In the genomic region with DNA sequence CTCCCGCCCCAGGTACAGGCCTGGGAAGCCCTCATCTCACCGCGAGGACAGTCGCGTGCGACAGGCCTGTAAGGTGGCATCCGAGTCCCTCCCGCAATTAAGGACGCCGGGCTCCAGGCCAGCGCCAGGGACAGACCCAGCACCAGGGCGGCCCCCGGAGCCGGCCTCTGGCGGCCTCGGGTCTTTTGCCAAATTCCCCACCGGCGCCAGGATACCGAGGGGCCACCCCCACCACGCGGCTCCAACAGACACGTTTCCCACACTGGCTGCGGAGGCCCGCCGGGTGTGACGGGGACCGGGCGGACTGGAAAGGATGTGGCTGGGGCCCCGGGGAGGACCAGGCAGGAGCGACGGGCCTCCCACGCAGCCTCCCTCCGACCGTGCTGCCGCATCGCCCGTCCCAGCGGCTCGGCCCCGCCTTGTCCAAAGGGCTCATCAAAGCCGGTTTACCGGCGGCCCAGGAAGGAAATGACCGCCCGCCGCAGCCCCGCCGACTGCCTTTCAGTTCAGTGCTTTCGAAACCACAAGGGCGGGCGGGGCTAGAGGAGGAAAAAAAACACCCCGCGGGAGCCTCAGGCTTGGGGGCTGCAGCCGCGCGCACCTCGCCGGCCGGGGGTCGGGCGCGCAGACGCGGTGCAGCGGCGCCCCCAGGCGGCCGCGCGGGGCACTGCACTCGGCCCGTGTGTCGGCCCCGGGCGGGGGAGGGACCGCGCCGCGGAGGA, we compare ENCODE assay signal across 1 cellular context.
TF ChIP-seq lines count a peak whose summit lies in the region.

No MANE protein-coding gene starts in this region.

TF ChIP-seq in K562, 482 proteins besides CTCF, POLR2A, EP300 and RAD21 (continued from another document and continues in another):
- TF ChIP-seq, protein P1, sequence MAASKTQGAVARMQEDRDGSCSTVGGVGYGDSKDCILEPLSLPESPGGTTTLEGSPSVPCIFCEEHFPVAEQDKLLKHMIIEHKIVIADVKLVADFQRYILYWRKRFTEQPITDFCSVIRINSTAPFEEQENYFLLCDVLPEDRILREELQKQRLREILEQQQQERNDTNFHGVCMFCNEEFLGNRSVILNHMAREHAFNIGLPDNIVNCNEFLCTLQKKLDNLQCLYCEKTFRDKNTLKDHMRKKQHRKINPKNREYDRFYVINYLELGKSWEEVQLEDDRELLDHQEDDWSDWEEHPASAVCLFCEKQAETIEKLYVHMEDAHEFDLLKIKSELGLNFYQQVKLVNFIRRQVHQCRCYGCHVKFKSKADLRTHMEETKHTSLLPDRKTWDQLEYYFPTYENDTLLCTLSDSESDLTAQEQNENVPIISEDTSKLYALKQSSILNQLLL (CRISPR knock-in tag; IDR thresholded peaks at IDR 0.05; ENCODE audit: borderline replicate concordance), result no peak
- TF ChIP-seq ADNP (tag; IDR thresholded peaks at IDR 0.05) (no peak), SREBF2 (CRISPR knock-in tag; IDR thresholded peaks at IDR 0.05) (no peak), MCM3 (IDR thresholded peaks at IDR 0.05) (no peak), RFX7 (CRISPR knock-in tag; IDR thresholded peaks at IDR 0.05) (no peak), ZNF354B (CRISPR knock-in tag; IDR thresholded peaks at IDR 0.05) (no peak), PHF21A (IDR thresholded peaks at IDR 0.05; ENCODE audit: borderline replicate concordance, low read depth) (0 out of 2 replicates have a peak, but pooled peaks have one; percentile 34), ZNF282 (CRISPR knock-in tag; IDR thresholded peaks at IDR 0.05) (no peak), GABPB1 (CRISPR knock-in tag; IDR thresholded peaks at IDR 0.05) (peak; percentile 56; the same call in 1 of the 2 replicates), DDX20 (tag; IDR thresholded peaks at IDR 0.05; ENCODE audit: low read depth) (no peak), ELF2 (CRISPR knock-in tag; IDR thresholded peaks at IDR 0.05) (no peak), FOXA1 (IDR thresholded peaks at IDR 0.05; ENCODE audit: borderline replicate concordance) (no peak), TAF1 (IDR thresholded peaks at IDR 0.05; ENCODE audit: control insufficient read depth, extremely low read depth, insufficient read depth, low read length, severe bottlenecking) (no peak), FOSL1 (tag; conservative IDR thresholded peaks at IDR 0.05) (peak; percentile 49; the same call in 1 of the 2 replicates), NFE2 (IDR thresholded peaks at IDR 0.05; ENCODE audit: low read depth) (no peak), ZNF24 (IDR thresholded peaks at IDR 0.05) (no peak), PRPF4 (IDR thresholded peaks at IDR 0.05; ENCODE audit: insufficient read depth, low read depth, low read length, poor library complexity, severe bottlenecking) (no peak), EZH2 (IDR thresholded peaks at IDR 0.05; ENCODE audit: borderline replicate concordance, low read depth, low read length) (no peak), MYNN (IDR thresholded peaks at IDR 0.05) (no peak), MYNN (CRISPR knock-in tag; IDR thresholded peaks at IDR 0.05) (no peak), PHF20 (IDR thresholded peaks at IDR 0.05; ENCODE audit: partially characterized antibody) (no peak), ZNF589 (CRISPR knock-in tag; IDR thresholded peaks at IDR 0.05; ENCODE audit: low read depth) (peak; percentile 92; the same call in 1 of the 2 replicates), GTF2E2 (tag; IDR thresholded peaks at IDR 0.05) (no peak), MTA1 (IDR thresholded peaks at IDR 0.05; ENCODE audit: borderline replicate concordance) (no peak), POU5F1 (IDR thresholded peaks at IDR 0.05; ENCODE audit: borderline replicate concordance, low read depth, low read length, partially characterized antibody) (no peak), NFIX (CRISPR knock-in tag; IDR thresholded peaks at IDR 0.05; ENCODE audit: low read depth) (no peak), MED1 (CRISPR knock-in tag; IDR thresholded peaks at IDR 0.05; ENCODE audit: borderline replicate concordance) (no peak), CAMTA2 (CRISPR knock-in tag; conservative IDR thresholded peaks at IDR 0.05) (no peak), ZNF586 (CRISPR knock-in tag; conservative IDR thresholded peaks at IDR 0.05) (no peak), PTRF (tag; IDR thresholded peaks at IDR 0.05) (no peak)
- TF ChIP-seq, protein P2, sequence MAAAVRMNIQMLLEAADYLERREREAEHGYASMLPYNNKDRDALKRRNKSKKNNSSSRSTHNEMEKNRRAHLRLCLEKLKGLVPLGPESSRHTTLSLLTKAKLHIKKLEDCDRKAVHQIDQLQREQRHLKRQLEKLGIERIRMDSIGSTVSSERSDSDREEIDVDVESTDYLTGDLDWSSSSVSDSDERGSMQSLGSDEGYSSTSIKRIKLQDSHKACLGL (CRISPR knock-in tag; IDR thresholded peaks at IDR 0.05; ENCODE audit: borderline replicate concordance, poor library complexity, severe bottlenecking), result no peak
- TF ChIP-seq, protein P3, sequence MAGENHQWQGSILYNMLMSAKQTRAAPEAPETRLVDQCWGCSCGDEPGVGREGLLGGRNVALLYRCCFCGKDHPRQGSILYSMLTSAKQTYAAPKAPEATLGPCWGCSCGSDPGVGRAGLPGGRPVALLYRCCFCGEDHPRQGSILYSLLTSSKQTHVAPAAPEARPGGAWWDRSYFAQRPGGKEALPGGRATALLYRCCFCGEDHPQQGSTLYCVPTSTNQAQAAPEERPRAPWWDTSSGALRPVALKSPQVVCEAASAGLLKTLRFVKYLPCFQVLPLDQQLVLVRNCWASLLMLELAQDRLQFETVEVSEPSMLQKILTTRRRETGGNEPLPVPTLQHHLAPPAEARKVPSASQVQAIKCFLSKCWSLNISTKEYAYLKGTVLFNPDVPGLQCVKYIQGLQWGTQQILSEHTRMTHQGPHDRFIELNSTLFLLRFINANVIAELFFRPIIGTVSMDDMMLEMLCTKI (IDR thresholded peaks at IDR 0.05; ENCODE audit: partially characterized antibody), result no peak
- TF ChIP-seq, protein P4, sequence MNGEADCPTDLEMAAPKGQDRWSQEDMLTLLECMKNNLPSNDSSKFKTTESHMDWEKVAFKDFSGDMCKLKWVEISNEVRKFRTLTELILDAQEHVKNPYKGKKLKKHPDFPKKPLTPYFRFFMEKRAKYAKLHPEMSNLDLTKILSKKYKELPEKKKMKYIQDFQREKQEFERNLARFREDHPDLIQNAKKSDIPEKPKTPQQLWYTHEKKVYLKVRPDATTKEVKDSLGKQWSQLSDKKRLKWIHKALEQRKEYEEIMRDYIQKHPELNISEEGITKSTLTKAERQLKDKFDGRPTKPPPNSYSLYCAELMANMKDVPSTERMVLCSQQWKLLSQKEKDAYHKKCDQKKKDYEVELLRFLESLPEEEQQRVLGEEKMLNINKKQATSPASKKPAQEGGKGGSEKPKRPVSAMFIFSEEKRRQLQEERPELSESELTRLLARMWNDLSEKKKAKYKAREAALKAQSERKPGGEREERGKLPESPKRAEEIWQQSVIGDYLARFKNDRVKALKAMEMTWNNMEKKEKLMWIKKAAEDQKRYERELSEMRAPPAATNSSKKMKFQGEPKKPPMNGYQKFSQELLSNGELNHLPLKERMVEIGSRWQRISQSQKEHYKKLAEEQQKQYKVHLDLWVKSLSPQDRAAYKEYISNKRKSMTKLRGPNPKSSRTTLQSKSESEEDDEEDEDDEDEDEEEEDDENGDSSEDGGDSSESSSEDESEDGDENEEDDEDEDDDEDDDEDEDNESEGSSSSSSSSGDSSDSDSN (IDR thresholded peaks at IDR 0.05; ENCODE audit: borderline replicate concordance in 1 of 2, low read depth in 2 of 2, low read length in 2 of 2), result peak; percentile 83 to 92; a peak in 3 of 4 replicates
- TF ChIP-seq, protein P5, sequence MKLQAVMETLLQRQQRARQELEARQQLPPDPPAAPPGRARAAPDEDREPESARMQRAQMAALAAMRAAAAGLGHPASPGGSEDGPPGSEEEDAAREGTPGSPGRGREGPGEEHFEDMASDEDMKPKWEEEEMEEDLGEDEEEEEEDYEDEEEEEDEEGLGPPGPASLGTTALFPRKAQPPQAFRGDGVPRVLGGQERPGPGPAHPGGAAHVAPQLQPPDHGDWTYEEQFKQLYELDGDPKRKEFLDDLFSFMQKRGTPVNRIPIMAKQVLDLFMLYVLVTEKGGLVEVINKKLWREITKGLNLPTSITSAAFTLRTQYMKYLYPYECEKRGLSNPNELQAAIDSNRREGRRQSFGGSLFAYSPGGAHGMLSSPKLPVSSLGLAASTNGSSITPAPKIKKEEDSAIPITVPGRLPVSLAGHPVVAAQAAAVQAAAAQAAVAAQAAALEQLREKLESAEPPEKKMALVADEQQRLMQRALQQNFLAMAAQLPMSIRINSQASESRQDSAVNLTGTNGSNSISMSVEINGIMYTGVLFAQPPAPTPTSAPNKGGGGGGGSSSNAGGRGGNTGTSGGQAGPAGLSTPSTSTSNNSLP (IDR thresholded peaks at IDR 0.05; ENCODE audit: borderline replicate concordance, low read depth, low read length), result no peak
- TF ChIP-seq, protein P6, sequence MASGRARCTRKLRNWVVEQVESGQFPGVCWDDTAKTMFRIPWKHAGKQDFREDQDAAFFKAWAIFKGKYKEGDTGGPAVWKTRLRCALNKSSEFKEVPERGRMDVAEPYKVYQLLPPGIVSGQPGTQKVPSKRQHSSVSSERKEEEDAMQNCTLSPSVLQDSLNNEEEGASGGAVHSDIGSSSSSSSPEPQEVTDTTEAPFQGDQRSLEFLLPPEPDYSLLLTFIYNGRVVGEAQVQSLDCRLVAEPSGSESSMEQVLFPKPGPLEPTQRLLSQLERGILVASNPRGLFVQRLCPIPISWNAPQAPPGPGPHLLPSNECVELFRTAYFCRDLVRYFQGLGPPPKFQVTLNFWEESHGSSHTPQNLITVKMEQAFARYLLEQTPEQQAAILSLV (tag; IDR thresholded peaks at IDR 0.05), result no peak
- TF ChIP-seq, protein P7, sequence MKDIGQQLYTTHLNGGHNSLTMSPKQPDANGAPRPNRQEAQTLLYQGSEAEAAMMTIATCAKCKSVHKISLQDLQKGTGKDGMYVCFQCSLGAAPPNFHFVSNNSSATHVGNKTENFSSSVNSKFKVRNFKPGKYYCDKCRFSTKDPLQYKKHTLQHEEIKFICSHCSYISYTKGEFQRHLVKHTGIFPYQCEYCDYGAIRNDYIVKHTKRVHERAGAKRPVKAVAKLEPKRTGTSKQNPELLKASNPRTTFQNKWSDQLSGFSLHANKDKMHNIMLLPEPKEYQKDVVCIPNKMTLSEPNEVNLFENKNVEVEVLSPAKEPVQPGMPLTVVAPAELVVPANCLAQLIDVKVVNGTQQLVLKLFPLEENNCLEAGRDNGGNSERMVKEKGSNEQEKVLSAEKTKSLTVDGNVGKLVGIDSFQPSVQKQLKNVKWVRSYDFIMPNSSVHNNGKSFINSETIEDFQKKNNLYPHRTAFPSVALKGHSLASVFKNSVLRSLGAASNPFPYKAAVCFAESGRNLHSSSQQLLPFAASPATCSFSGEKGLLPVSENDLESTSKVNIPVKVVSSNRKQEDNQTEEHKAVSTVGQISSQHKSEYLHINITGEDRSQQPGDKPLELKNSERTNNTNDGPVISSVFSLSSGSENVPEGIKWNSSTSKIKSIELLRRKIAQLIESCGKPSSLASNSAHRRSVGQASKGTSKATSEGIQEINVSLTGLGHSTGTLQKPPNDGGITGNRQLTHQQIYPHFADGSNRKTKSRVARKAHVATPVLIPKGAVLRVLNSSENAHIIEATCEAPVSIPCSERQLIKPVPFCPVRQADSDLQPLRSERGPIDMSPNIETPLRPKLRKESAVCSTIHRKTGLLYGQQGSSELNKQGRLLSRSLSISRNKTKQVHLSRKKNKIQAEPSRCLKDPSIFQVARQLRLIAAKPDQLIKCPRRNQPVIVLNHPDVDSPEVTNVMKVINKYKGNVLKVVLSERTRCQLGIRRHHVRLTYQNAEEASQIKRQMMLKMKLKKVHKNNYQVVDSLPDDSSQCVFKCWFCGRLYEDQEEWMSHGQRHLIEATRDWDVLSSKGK (CRISPR knock-in tag; IDR thresholded peaks at IDR 0.05), result no peak
- TF ChIP-seq, protein P8, sequence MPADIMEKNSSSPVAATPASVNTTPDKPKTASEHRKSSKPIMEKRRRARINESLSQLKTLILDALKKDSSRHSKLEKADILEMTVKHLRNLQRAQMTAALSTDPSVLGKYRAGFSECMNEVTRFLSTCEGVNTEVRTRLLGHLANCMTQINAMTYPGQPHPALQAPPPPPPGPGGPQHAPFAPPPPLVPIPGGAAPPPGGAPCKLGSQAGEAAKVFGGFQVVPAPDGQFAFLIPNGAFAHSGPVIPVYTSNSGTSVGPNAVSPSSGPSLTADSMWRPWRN (IDR thresholded peaks at IDR 0.05; ENCODE audit: low read depth), result no peak
- TF ChIP-seq, protein P9, sequence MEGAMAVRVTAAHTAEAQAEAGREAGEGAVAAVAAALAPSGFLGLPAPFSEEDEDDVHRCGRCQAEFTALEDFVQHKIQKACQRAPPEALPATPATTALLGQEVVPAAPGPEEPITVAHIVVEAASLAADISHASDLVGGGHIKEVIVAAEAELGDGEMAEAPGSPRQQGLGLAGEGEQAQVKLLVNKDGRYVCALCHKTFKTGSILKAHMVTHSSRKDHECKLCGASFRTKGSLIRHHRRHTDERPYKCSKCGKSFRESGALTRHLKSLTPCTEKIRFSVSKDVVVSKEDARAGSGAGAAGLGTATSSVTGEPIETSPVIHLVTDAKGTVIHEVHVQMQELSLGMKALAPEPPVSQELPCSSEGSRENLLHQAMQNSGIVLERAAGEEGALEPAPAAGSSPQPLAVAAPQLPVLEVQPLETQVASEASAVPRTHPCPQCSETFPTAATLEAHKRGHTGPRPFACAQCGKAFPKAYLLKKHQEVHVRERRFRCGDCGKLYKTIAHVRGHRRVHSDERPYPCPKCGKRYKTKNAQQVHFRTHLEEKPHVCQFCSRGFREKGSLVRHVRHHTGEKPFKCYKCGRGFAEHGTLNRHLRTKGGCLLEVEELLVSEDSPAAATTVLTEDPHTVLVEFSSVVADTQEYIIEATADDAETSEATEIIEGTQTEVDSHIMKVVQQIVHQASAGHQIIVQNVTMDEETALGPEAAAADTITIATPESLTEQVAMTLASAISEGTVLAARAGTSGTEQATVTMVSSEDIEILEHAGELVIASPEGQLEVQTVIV (CRISPR knock-in tag; IDR thresholded peaks at IDR 0.05; ENCODE audit: borderline replicate concordance), result no peak
- TF ChIP-seq, protein P10, sequence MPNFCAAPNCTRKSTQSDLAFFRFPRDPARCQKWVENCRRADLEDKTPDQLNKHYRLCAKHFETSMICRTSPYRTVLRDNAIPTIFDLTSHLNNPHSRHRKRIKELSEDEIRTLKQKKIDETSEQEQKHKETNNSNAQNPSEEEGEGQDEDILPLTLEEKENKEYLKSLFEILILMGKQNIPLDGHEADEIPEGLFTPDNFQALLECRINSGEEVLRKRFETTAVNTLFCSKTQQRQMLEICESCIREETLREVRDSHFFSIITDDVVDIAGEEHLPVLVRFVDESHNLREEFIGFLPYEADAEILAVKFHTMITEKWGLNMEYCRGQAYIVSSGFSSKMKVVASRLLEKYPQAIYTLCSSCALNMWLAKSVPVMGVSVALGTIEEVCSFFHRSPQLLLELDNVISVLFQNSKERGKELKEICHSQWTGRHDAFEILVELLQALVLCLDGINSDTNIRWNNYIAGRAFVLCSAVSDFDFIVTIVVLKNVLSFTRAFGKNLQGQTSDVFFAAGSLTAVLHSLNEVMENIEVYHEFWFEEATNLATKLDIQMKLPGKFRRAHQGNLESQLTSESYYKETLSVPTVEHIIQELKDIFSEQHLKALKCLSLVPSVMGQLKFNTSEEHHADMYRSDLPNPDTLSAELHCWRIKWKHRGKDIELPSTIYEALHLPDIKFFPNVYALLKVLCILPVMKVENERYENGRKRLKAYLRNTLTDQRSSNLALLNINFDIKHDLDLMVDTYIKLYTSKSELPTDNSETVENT (CRISPR knock-in tag; IDR thresholded peaks at IDR 0.05), result no peak
- TF ChIP-seq, protein P11, sequence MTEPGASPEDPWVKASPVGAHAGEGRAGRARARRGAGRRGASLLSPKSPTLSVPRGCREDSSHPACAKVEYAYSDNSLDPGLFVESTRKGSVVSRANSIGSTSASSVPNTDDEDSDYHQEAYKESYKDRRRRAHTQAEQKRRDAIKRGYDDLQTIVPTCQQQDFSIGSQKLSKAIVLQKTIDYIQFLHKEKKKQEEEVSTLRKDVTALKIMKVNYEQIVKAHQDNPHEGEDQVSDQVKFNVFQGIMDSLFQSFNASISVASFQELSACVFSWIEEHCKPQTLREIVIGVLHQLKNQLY (CRISPR knock-in tag; conservative IDR thresholded peaks at IDR 0.05), result no peak
